ENCODE assay signal across 18 cellular contexts in the genomic region with DNA sequence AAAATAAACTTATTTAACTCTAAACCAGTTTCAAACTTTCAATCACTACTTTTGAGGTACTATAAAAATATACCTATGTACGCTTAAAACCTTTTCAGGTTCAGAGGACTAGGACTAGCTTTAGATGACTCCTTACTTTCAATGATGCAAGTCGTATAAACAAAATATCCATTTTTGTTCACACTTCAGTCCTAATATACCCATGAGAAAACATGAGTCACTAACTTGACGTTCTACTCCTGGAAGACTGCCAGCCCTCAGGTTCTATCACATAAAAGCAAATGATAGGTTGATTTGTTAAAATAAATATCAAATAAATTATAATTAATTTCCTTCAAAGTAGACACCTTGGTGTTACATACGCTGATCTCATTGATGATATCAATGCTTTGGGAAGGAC. TPM values are rescaled to one million over a fixed set of nuclear protein-coding genes. Genes with fewer than 3 reads are reported as not detected.
DNase-seq lines count a peak whose midpoint lies in the region; ATAC-seq and TF ChIP-seq lines count a peak whose summit lies in the region.
"Had no signal": no experiment of that assay in that cellular context is flagged by ENCODE, and none has a peak within 500 bp of the region (broad histone marks: within the 10 kb centered on the region; RNA-seq: fewer than 3 reads in every experiment).

No MANE protein-coding gene starts in this region.

- H3K27me3 ChIP-seq in mesenchymal stem cell (ENCODE audit: control insufficient read depth in 1 of 2, insufficient read depth in 1 of 2, low read length in 2 of 2) (no peaks in the 10 kb centered on the region), right lobe of liver (no peaks in the 10 kb centered on the region)

- H3K4me3 Mint-ChIP-seq in stimulated activated naive CD8-positive, alpha-beta T cell treated with anti-CD3 and anti-CD28 coated beads, Interleukin-15, amount 100 ng/mL, for 72 hours = no peak overlapping the region
- H3K4me3 Mint-ChIP-seq: activated CD4-positive, alpha-beta memory T cell treated with anti-CD3 and anti-CD28 coated beads for 36 hours; CD4-positive, alpha-beta memory T cell; central memory CD8-positive, alpha-beta T cell; H9; natural killer cell; T-helper 1 cell treated with Interleukin-12 subunit alpha and Interleukin-12 subunit beta and Interleukin-4 antibody, amounts not matched to agents 30 μg/mL and 1 μg/mL, for 36 hours had no signal

- no peak overlapping the region for H3K27ac Mint-ChIP-seq in stimulated activated naive CD8-positive, alpha-beta T cell treated with anti-CD3 and anti-CD28 coated beads, Interleukin-15, amount 100 ng/mL, for 72 hours
- H3K27ac Mint-ChIP-seq: activated CD4-positive, alpha-beta memory T cell treated with anti-CD3 and anti-CD28 coated beads for 36 hours; CD4-positive, alpha-beta memory T cell; H9; natural killer cell; T-helper 1 cell treated with Interleukin-12 subunit alpha and Interleukin-12 subunit beta and Interleukin-4 antibody, amounts not matched to agents 30 μg/mL and 1 μg/mL, for 36 hours had no signal

- H2BK12ac ChIP-seq in mesenchymal stem cell (ENCODE audit: low read length in 2 of 2) = no peak overlapping the region

- DNase-seq in ELR (ENCODE audit: low read depth) = peak; percentile 92
- DNase-seq in NCI-H2171 (lab: John Stamatoyannopoulos, UW) = peak; percentile 77
- peak; percentile 92 for DNase-seq in choroid plexus epithelial cell (ENCODE audit: low read depth)
- DNase-seq in mesenchymal stem cell = peak; percentile 62
- DNase-seq in central memory CD4-positive, alpha-beta T cell = no peak
- no peak for DNase-seq in right lobe of liver
- DNase-seq in stimulated activated naive CD8-positive, alpha-beta T cell treated with anti-CD3 and anti-CD28 coated beads, Interleukin-15, amount 100 ng/mL, for 72 hours = no peak
- DNase-seq: activated CD4-positive, alpha-beta memory T cell treated with anti-CD3 and anti-CD28 coated beads for 36 hours; activated gamma-delta T cell; CD4-positive, alpha-beta memory T cell; H9; islet precursor cell; natural killer cell; NCI-H187 treated with DMSO at 0.1 percent for 48 hours had no signal

- no peak overlapping the region for H3K23ac ChIP-seq in mesenchymal stem cell (ENCODE audit: low read length in 2 of 2)

- H3K18ac ChIP-seq in mesenchymal stem cell (ENCODE audit: low read depth in 1 of 2, low read length in 2 of 2) = no peak overlapping the region

- ATAC-seq in GM21786 (IDR thresholded peaks at IDR 0.05; ENCODE audit: unreplicated experiment) (no peak), right lobe of liver (no peak)
- no peak for ATAC-seq in stimulated activated naive CD8-positive, alpha-beta T cell treated with anti-CD3 and anti-CD28 coated beads, Interleukin-15, amount 100 ng/mL, for 72 hours
- ATAC-seq: natural killer cell had no signal

- no peak for TF ChIP-seq POLR2A in right lobe of liver (IDR thresholded peaks at IDR 0.05)

- H3K9me3 ChIP-seq in mesenchymal stem cell (ENCODE audit: control insufficient read depth, low read length) (no peaks in the 10 kb centered on the region), right lobe of liver (no peaks in the 10 kb centered on the region)
- H3K9me3 ChIP-seq: thoracic aorta had no signal

- H4K91ac ChIP-seq in mesenchymal stem cell (ENCODE audit: low read length) = no peak overlapping the region

- H3K36me3 ChIP-seq in mesenchymal stem cell (ENCODE audit: control insufficient read depth in 1 of 2, insufficient read depth in 2 of 2, low read depth in 1 of 2, low read length in 2 of 2) (no peaks in the 10 kb centered on the region), right lobe of liver (no peaks in the 10 kb centered on the region)
- H3K36me3 ChIP-seq: thoracic aorta had no signal

- H3K79me1 ChIP-seq in mesenchymal stem cell (replicated peaks; ENCODE audit: low read length, poor library complexity, severe bottlenecking) = no peaks in the 10 kb centered on the region

- H3K14ac ChIP-seq in mesenchymal stem cell (ENCODE audit: low read length in 2 of 2) = no peak overlapping the region

- H3K4me1 ChIP-seq in mesenchymal stem cell (ENCODE audit: control insufficient read depth, insufficient read depth, low read depth, low read length) (peaks cover 1% of the 10 kb centered on the region), right lobe of liver (no peaks in the 10 kb centered on the region)

- H3K4ac ChIP-seq in mesenchymal stem cell (ENCODE audit: low read depth in 1 of 2, low read length in 2 of 2) = no peak overlapping the region

- H3K4me3 ChIP-seq in choroid plexus epithelial cell (ENCODE audit: low read depth, low read length) (no peak overlapping the region), mesenchymal stem cell (ENCODE audit: insufficient read depth in 1 of 2, low read depth in 1 of 2, low read length in 2 of 2) (no peak overlapping the region), right lobe of liver (no peak overlapping the region)
- H3K4me3 ChIP-seq: thoracic aorta had no signal

- H2BK15ac ChIP-seq in mesenchymal stem cell (ENCODE audit: low read depth, poor library complexity, severe bottlenecking) = no peak overlapping the region

- H2BK5ac ChIP-seq in mesenchymal stem cell (ENCODE audit: low read depth, low read length, poor library complexity, severe bottlenecking) = no peak overlapping the region

- no peaks in the 10 kb centered on the region for H3K4me1 Mint-ChIP-seq in stimulated activated naive CD8-positive, alpha-beta T cell treated with anti-CD3 and anti-CD28 coated beads, Interleukin-15, amount 100 ng/mL, for 72 hours
- H3K4me1 Mint-ChIP-seq: central memory CD8-positive, alpha-beta T cell; natural killer cell had no signal

- H2AK5ac ChIP-seq in mesenchymal stem cell (ENCODE audit: low read length, severe bottlenecking) = no peak overlapping the region

- H3K27ac ChIP-seq in mesenchymal stem cell (ENCODE audit: low read length, poor library complexity, severe bottlenecking) (no peak overlapping the region), right lobe of liver (no peak overlapping the region)
- H3K27ac ChIP-seq: thoracic aorta had no signal

- H3K9me3 Mint-ChIP-seq in stimulated activated naive CD8-positive, alpha-beta T cell treated with anti-CD3 and anti-CD28 coated beads, Interleukin-15, amount 100 ng/mL, for 72 hours = no peaks in the 10 kb centered on the region
- H3K9me3 Mint-ChIP-seq: activated CD4-positive, alpha-beta memory T cell treated with anti-CD3 and anti-CD28 coated beads for 36 hours; central memory CD8-positive, alpha-beta T cell; H9; T-helper 1 cell treated with Interleukin-12 subunit alpha and Interleukin-12 subunit beta and Interleukin-4 antibody, amounts not matched to agents 30 μg/mL and 1 μg/mL, for 36 hours had no signal

- peaks cover 50% of the 10 kb centered on the region for H3K27me3 Mint-ChIP-seq in stimulated activated naive CD8-positive, alpha-beta T cell treated with anti-CD3 and anti-CD28 coated beads, Interleukin-15, amount 100 ng/mL, for 72 hours

- H2AFZ ChIP-seq in mesenchymal stem cell (ENCODE audit: low read depth, low read length) = no peak overlapping the region

- no peak overlapping the region for H4K8ac ChIP-seq in mesenchymal stem cell (ENCODE audit: low read length)

- intact Hi-C loops in right lobe of liver (cut with DNase I) = no loop called here

- WGBS in mesenchymal stem cell = 51% methylated on average over 2 of the region's 4 CpGs
- 47% methylated on average over 4 of the region's 4 CpGs for WGBS in right lobe of liver (ENCODE audit: insufficient coverage, low coverage, low lambda C conversion rate, missing lambda C conversion rate)

- TF ChIP-seq CTCF in choroid plexus epithelial cell (conservative IDR thresholded peaks at IDR 0.05; ENCODE audit: low read depth, low read length) (no peak), right lobe of liver (IDR thresholded peaks at IDR 0.05) (no peak)

- H2BK120ac ChIP-seq in mesenchymal stem cell (ENCODE audit: low read depth, low read length) = no peak overlapping the region

- H3K9ac ChIP-seq in mesenchymal stem cell (ENCODE audit: low read length) = peak overlapping the region; percentile 17

- H3K4me2 ChIP-seq in mesenchymal stem cell (ENCODE audit: low read length, poor library complexity, severe bottlenecking) = no peak overlapping the region

RNA-seq across cellular contexts. Expression of gene P3H2, which starts 10.6 kb away (rescaled TPM):
- 43.0 TPM for polyA plus RNA-seq in mesenchymal stem cell (2013, experiment 1 of 2)
- 45.7 TPM for polyA plus RNA-seq in mesenchymal stem cell (2013, experiment 2 of 2)
- total RNA-seq in right lobe of liver = 1 to 10 TPM; 3.2 to 8.7 (median 6.5) TPM
- total RNA-seq: activated CD4-positive, alpha-beta memory T cell treated with anti-CD3 and anti-CD28 coated beads for 36 hours; CD4-positive, alpha-beta memory T cell had no signal
- polyA plus RNA-seq: CD4-positive, alpha-beta memory T cell had no signal

Comparison
In these comparisons a context has a peak if more than half of its experiments do, and no peak if none do; other contexts are left out.
1. DNase-seq: peak in ELR (single experiment), NCI-H2171 (single experiment), choroid plexus epithelial cell (single experiment) and mesenchymal stem cell (single experiment); none in central memory CD4-positive, alpha-beta T cell (single experiment), right lobe of liver (0 of 3) and stimulated activated naive CD8-positive, alpha-beta T cell treated with anti-CD3 and anti-CD28 coated beads, Interleukin-15, amount 100 ng/mL, for 72 hours (0 of 2).